ENCODE assay signal across 1 cellular context in the genomic region with DNA sequence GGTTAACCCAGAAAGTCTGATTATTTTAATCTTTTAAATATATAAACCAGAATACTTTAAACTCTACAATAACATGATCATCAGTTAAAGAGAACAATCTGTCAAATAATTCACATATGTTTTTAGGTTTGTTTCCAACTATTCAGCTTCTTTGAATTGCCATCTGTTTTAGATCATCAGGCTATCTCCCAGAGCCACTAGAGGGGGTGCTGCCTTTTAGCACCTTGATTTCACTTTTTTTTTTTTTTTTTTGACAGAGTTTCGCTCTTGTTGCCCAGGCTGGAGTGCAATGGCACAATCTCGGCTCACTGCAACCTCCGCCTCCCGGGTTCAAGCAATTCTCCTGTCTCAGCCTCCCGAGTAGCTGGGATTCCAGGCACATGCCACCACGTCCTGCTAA.
TF ChIP-seq lines count a peak whose summit lies in the region.

No MANE protein-coding gene starts in this region.

TF ChIP-seq in K562, 482 proteins besides CTCF, POLR2A, EP300 and RAD21:
- peak; percentile 82 for TF ChIP-seq ZNF384 (IDR thresholded peaks at IDR 0.05; ENCODE audit: low read depth, low read length)
